Comparison of ENCODE assay signal across 14 cellular contexts in genomic region chr11:133157180-133157579, GRCh38.
DNase-seq lines count a peak whose midpoint lies in the region; ATAC-seq lines count a peak whose summit lies in the region.
"Had no signal": no experiment of that assay in that cellular context is flagged by ENCODE, and none has a peak within 500 bp of the region (broad histone marks: within the 10 kb centered on the region; RNA-seq: fewer than 3 reads in every experiment).

No MANE protein-coding gene starts in this region.

- intact Hi-C loops in left ventricle myocardium superior (cut with micrococcal nuclease) = loop anchor here (10.0 kb wide), 2 partner anchors 72 to 678 kb away; no protein-coding TSS in a partner anchor

- DNase-seq in NCI-H748 (lab: John Stamatoyannopoulos, UW; ENCODE audit: unreplicated experiment) (peak; percentile 28), NCI-H748 treated with DMSO at 0.1 percent for 48 hours (lab: John Stamatoyannopoulos, UW) (no peak), SK-MEL-5 (ENCODE audit: low read depth, low spot score) (peak; percentile 38), left ventricle myocardium superior (peak; percentile 50), superior temporal gyrus (ENCODE audit: extremely low spot score) (peak; percentile 51), NCI-H1417 treated with DMSO at 0.1 percent for 48 hours (lab: John Stamatoyannopoulos, UW) (no peak)
- DNase-seq in effector CD8-positive, alpha-beta T cell (lab: John Stamatoyannopoulos, UW) = no peak
- DNase-seq: activated T-cell treated with anti-CD3 and anti-CD28 coated beads, Interleukin-2, amount 50 U/mL, for 1 hour; KG1; mesenchymal stem cell; NCI-H1930 had no signal

- ATAC-seq in left ventricle myocardium superior = peak; percentile 73
- ATAC-seq in HG02798 (IDR thresholded peaks at IDR 0.05; ENCODE audit: poor library complexity, unreplicated experiment) = no peak
- ATAC-seq: A549, esophagus mucosa had no signal

- in situ Hi-C loops in SK-MEL-5 (cut with HindIII; ENCODE audit: low pct_unique_long_range_greater_than_20kb, low sequenced_read_pairs) = no loop called here

Comparison
In these comparisons a context has a peak if more than half of its experiments do, and no peak if none do; other contexts are left out.
1. DNase-seq: peak in NCI-H748 (single experiment), SK-MEL-5 (single experiment), left ventricle myocardium superior (single experiment) and superior temporal gyrus (single experiment); none in NCI-H748 treated with DMSO at 0.1 percent for 48 hours (single experiment), NCI-H1417 treated with DMSO at 0.1 percent for 48 hours (single experiment) and effector CD8-positive, alpha-beta T cell (single experiment).